ENCODE assay signal across 10 cellular contexts in the genomic region with DNA sequence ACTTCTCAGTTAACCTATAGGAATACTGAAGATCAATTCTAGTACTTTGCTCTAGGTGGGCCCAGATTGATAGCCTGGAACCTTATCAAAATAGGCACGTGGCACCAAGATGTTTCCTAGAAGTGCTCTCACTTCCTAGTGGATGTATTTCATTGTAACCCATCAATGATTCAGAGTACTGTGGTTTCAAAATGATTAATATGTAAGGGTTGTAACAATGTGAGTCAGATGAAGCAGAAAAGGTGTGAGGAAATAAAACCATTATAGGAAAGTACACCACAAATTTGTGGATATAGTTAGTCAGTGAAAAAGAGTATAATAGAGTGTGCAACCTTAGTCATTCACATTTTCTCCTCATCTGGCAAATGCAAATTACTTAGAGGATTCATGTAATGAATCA.
DNase-seq lines count a peak whose midpoint lies in the region; TF ChIP-seq lines count a peak whose summit lies in the region.
"Had no signal": no experiment of that assay in that cellular context is flagged by ENCODE, and none has a peak within 500 bp of the region (broad histone marks: within the 10 kb centered on the region; RNA-seq: fewer than 3 reads in every experiment).

No MANE protein-coding gene starts in this region.

- peaks cover 3% of the 10 kb centered on the region; the same call in 1 of the 2 replicates for H3K27me3 Mint-ChIP-seq in HFFc6 (ENCODE audit: insufficient read depth)

- H3K27ac Mint-ChIP-seq in HFFc6 = peak overlapping the region; percentile 56; the same call in 1 of the 2 replicates

- H3K4me1 Mint-ChIP-seq in HFFc6 (ENCODE audit: low read depth) = peaks cover 30% of the 10 kb centered on the region

- H3K4me3 Mint-ChIP-seq in HFFc6 = no peak overlapping the region

- peak; percentile 56 for DNase-seq in AG20443 (ENCODE audit: low spot score)
- peak; percentile 79 for DNase-seq in HFFc6
- DNase-seq in astrocyte of the hippocampus (ENCODE audit: low read depth, low spot score) = peak; percentile 75
- DNase-seq in kidney glomerular epithelial cell (lab: John Stamatoyannopoulos, UW) = peak; percentile 80
- DNase-seq in HT-29 (ENCODE audit: low spot score) = no peak
- no peak for DNase-seq in GOT3 (lab: John Stamatoyannopoulos, UW)
- DNase-seq in COLO829 (ENCODE audit: low spot score) = no peak
- DNase-seq in KG1 (lab: John Stamatoyannopoulos, UW) = no peak
- DNase-seq: NCI-H1694 treated with DMSO at 0.1 percent for 48 hours, right cardiac atrium had no signal

- no peak for TF ChIP-seq CTCF in HFFc6 (IDR thresholded peaks at IDR 0.05)

- H3K36me3 Mint-ChIP-seq in HFFc6 (ENCODE audit: low read depth) = peaks cover 31% of the 10 kb centered on the region

- H3K9me3 Mint-ChIP-seq in HFFc6 = peaks cover 16% of the 10 kb centered on the region

Comparison
In these comparisons a context has a peak if more than half of its experiments do, and no peak if none do; other contexts are left out.
1. DNase-seq: peak in AG20443 (single experiment), HFFc6 (single experiment), astrocyte of the hippocampus (single experiment) and kidney glomerular epithelial cell (single experiment); none in HT-29 (single experiment), GOT3 (single experiment), COLO829 (single experiment) and KG1 (single experiment).